ENCODE assay signal across 8 cellular contexts in the genomic region with DNA sequence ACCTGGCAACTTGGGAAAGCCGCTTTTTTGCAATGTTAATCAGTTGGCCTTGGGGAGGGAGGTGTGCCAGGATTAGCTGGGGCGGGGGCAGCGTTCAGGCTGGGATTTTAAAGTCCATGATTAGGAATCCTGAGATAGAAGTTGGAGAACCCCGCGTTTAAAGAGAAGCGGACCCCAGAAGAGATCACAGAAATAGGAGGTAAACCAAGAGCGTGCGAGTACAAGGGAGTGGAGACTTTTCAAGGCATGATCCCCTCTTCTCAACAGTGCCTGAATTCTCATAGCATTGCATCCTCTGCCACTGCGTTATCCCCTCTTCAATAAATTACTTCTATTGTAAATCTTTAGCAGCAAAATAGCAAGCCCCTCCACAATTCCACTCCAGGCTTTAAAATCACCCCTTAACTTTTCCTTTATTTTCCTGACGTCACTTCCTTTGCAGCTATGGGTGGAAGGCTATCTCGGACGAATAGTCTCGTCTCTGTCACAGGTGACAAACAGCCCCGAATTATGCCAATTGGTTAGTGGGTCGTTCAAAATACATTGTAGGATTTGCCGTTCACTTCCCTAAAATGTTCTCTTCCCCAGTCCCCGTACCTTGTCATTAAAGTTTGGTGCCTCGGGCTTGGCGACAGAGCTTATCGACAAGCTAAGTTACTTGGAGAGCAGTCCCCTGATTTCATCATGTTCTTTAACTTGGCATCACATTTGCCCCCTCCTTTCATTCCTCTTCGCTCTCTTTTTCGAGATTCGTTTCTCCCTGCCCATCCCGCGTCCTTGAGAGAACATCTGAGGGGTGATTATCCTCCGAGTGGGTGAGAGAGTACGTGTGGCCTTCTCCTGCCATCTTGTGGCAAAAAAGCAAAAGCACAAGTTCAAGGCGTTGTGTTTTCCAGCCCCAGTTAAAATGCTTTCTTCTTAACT. TPM values are rescaled to one million over a fixed set of nuclear protein-coding genes. Genes with fewer than 3 reads are reported as not detected.
DNase-seq lines count a peak whose midpoint lies in the region; ATAC-seq lines count a peak whose summit lies in the region.

No MANE protein-coding gene starts in this region.

- no peaks in the 10 kb centered on the region for H3K4me1 ChIP-seq in mesodermal cell (ENCODE audit: control insufficient read depth, insufficient read depth, low read length, poor library complexity, severe bottlenecking)

- in situ Hi-C loops in Caki2 (cut with HindIII; ENCODE audit: low pct_unique_long_range_greater_than_20kb, low sequenced_read_pairs) = loop anchor here (25.0 kb wide), 1 partner anchor 733 kb away; no protein-coding TSS in a partner anchor

- peak overlapping the region; percentile 72 for H3K4me3 ChIP-seq in mesodermal cell (ENCODE audit: extremely low read depth, insufficient read depth, low read length, poor library complexity, severe bottlenecking)

- no peaks in the 10 kb centered on the region for H3K27me3 Mint-ChIP-seq in stimulated activated naive CD8-positive, alpha-beta T cell treated with anti-CD3 and anti-CD28 coated beads, Interleukin-15, amount 100 ng/mL, for 72 hours

- WGBS in mesodermal cell (ENCODE audit: insufficient coverage in 2 of 2), 2 experiments = 0 to 1% methylated on average over 12 to 16 of the region's 28 CpGs

- H3K4me3 Mint-ChIP-seq in stimulated activated naive CD8-positive, alpha-beta T cell treated with anti-CD3 and anti-CD28 coated beads, Interleukin-15, amount 100 ng/mL, for 72 hours = no peak overlapping the region

- no peak overlapping the region for H3K27ac Mint-ChIP-seq in stimulated activated naive CD8-positive, alpha-beta T cell treated with anti-CD3 and anti-CD28 coated beads, Interleukin-15, amount 100 ng/mL, for 72 hours

- no peaks in the 10 kb centered on the region for H3K9me3 ChIP-seq in mesodermal cell (ENCODE audit: control insufficient read depth, low read length)

- peaks cover 33% of the 10 kb centered on the region for H3K4me1 Mint-ChIP-seq in stimulated activated naive CD8-positive, alpha-beta T cell treated with anti-CD3 and anti-CD28 coated beads, Interleukin-15, amount 100 ng/mL, for 72 hours

- DNase-seq in Caki2 (ENCODE audit: low read depth) (peak; percentile 83), HPDE6-E6E7 (ENCODE audit: extremely low spot score) (peak; percentile 64), NCI-H774 (lab: John Stamatoyannopoulos, UW) (peak; percentile 54), epidermal melanocyte (ENCODE audit: insufficient read length, low spot score) (peak; percentile 70)
- DNase-seq in activated CD8-positive, alpha-beta memory T cell treated with anti-CD3 and anti-CD28 coated beads for 24 hours = peak; percentile 84
- DNase-seq in stimulated activated naive CD8-positive, alpha-beta T cell treated with anti-CD3 and anti-CD28 coated beads, Interleukin-15, amount 100 ng/mL, for 72 hours = peak; percentile 69 to 76

- peak; percentile 11 for ATAC-seq in stimulated activated naive CD8-positive, alpha-beta T cell treated with anti-CD3 and anti-CD28 coated beads, Interleukin-15, amount 100 ng/mL, for 72 hours
- no peak for ATAC-seq in HG03342 (IDR thresholded peaks at IDR 0.05; ENCODE audit: unreplicated experiment)

- H3K36me3 ChIP-seq in mesodermal cell (ENCODE audit: control insufficient read depth, insufficient read depth, low read length) = no peaks in the 10 kb centered on the region

- H3K9me3 Mint-ChIP-seq in stimulated activated naive CD8-positive, alpha-beta T cell treated with anti-CD3 and anti-CD28 coated beads, Interleukin-15, amount 100 ng/mL, for 72 hours = no peaks in the 10 kb centered on the region

- peak overlapping the region; percentile 97 for H3K27ac ChIP-seq in mesodermal cell (ENCODE audit: low read depth, low read length, severe bottlenecking)

RNA-seq across cellular contexts. Expression of a gene that starts 17.1 kb away (rescaled TPM):
- not detected in 2 replicates for total RNA-seq in Caki2 (2014; rRNA removed; shearing (Covaris generic); ENCODE audit: low replicate concordance)
- polyA plus RNA-seq in mesodermal cell (2013, experiment 1 of 2) = not detected
- not detected for polyA plus RNA-seq in mesodermal cell (2013, experiment 2 of 2)
